Comparison of ENCODE assay signal across 16 cellular contexts in the genomic region with DNA sequence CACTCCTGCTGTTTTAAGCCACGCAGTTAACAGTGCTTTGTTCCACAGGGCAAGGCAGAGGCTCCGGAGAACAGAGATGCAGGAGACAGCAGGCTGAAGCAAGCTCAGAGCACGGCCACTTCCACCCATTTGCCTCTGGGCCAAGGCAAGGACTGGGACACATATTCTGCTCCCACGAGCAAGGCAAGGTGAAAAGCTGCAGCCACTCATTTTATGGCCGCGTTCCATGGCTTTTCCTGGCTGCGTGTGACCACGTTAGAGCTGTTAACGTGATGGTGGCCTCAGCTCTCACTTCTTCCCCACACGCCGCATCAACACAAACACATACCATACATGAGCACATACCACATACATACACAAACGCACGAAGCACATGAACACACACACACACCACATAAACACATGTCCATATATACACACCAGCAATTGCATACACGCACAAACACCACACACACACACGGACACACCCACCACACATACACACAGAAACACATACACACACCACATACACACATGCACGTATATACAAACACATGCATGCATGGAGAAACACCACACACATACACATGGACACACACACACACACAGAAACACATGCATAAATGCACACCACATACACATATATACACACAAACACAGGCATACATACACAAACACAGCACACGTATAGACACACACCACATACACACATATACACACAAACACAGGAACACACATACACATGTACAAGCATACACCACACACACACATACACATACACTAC.
A peak's percentile ranks its signal among the peaks of the same experiment; 100 is the strongest.
DNase-seq lines count a peak whose midpoint lies in the region; ATAC-seq, FAIRE-seq and TF ChIP-seq lines count a peak whose summit lies in the region.
"Had no signal": no experiment of that assay in that cellular context is flagged by ENCODE, and none has a peak within 500 bp of the region (broad histone marks: within the 10 kb centered on the region; RNA-seq: fewer than 3 reads in every experiment).

No MANE protein-coding gene starts in this region.

- H4K91ac ChIP-seq in IMR-90 (ENCODE audit: insufficient read depth, low read depth, low read length) (no peak overlapping the region), mesenchymal stem cell (ENCODE audit: low read length) (peak overlapping the region; percentile 5)

- no peak overlapping the region for H2BK120ac ChIP-seq in IMR-90 (ENCODE audit: low read depth, low read length)
- H2BK120ac ChIP-seq in mesenchymal stem cell (ENCODE audit: low read depth, low read length): no peak overlapping the region

- no peaks in the 10 kb centered on the region for H3K9me1 ChIP-seq in IMR-90 (ENCODE audit: insufficient read depth, low read length)

- H2BK15ac ChIP-seq in IMR-90 (ENCODE audit: low read depth, low read length) (no peak overlapping the region), mesenchymal stem cell (ENCODE audit: low read depth, poor library complexity, severe bottlenecking) (no peak overlapping the region)

- in situ Hi-C loops in HepG2 (cut with HindIII; ENCODE audit: extremely low pct_ligation_motif_present, low pct_unique_long_range_greater_than_20kb) (no loop called here), IMR-90 (cut with MboI; ENCODE audit: low sequenced_read_pairs) (no loop called here)

- POLR2A ChIA-PET in HepG2 (lab: Yijun Ruan, JAX): no interaction called here
- POLR2A ChIA-PET in IMR-90 (lab: Charles Lee; ENCODE audit: unreplicated experiment): no interaction called here

- H3K9ac ChIP-seq in HepG2 (ENCODE audit: insufficient read depth, low read depth, low read length): no peak overlapping the region
- no peak overlapping the region for H3K9ac ChIP-seq in IMR-90 (ENCODE audit: low read depth, low read length)
- H3K9ac ChIP-seq in mesenchymal stem cell (ENCODE audit: low read length): no peak overlapping the region
- no peak overlapping the region for H3K9ac ChIP-seq in colonic mucosa (ENCODE audit: low read depth in 2 of 2, low read length in 2 of 2)
- H3K9ac ChIP-seq: GM23248 had no signal

- TF ChIP-seq POLR2A in HepG2 (IDR thresholded peaks at IDR 0.05; ENCODE audit: insufficient read depth in 1 of 2, low read depth in 2 of 2, low read length in 2 of 2) (no peak), right lobe of liver (IDR thresholded peaks at IDR 0.05) (no peak), IMR-90 (IDR thresholded peaks at IDR 0.05; ENCODE audit: low read depth, low read length) (no peak), spleen (IDR thresholded peaks at IDR 0.05) (no peak)

- no peak for TF ChIP-seq RAD21 in HepG2 (CRISPR knock-in tag; IDR thresholded peaks at IDR 0.05)
- no peak for TF ChIP-seq RAD21 in IMR-90 (IDR thresholded peaks at IDR 0.05; ENCODE audit: low read length)

- intact Hi-C loops in HepG2 (cut with micrococcal nuclease; ENCODE audit: unreplicated experiment): no loop called here
- intact Hi-C loops in right lobe of liver (cut with DNase I): no loop called here
- intact Hi-C loops in IMR-90 (cut with micrococcal nuclease): no loop called here
- intact Hi-C loops in spleen (cut with DNase I; ENCODE audit: low total_unique reads): no loop called here
- intact Hi-C loops in colonic mucosa (cut with DNase I): no loop called here

- no peak for ATAC-seq in HepG2
- ATAC-seq in right lobe of liver: no peak
- no peak for ATAC-seq in IMR-90 (ENCODE audit: low read depth)
- no peak for ATAC-seq in HG03095 (IDR thresholded peaks at IDR 0.05; ENCODE audit: unreplicated experiment)

- H3K9me3 ChIP-seq in HepG2 (ENCODE audit: low read length) (no peaks in the 10 kb centered on the region), right lobe of liver (no peaks in the 10 kb centered on the region), IMR-90 (ENCODE audit: control insufficient read depth, insufficient read depth, low read length) (peaks cover 45% of the 10 kb centered on the region), mesenchymal stem cell (ENCODE audit: control insufficient read depth, low read length) (no peaks in the 10 kb centered on the region), spleen (no peaks in the 10 kb centered on the region), colonic mucosa (no peaks in the 10 kb centered on the region)
- H3K9me3 ChIP-seq: HAP-1 had no signal

- H3K36me3 ChIP-seq in HepG2 (replicated peaks in 1 of 2; ENCODE audit: control insufficient read depth in 1 of 2, insufficient read depth in 2 of 2, low read length in 2 of 2) (no peaks in the 10 kb centered on the region; a peak in 1 of 5 replicates), right lobe of liver (no peaks in the 10 kb centered on the region), IMR-90 (ENCODE audit: control insufficient read depth, insufficient read depth, low read length) (no peaks in the 10 kb centered on the region), mesenchymal stem cell (ENCODE audit: control insufficient read depth in 1 of 2, insufficient read depth in 2 of 2, low read depth in 1 of 2, low read length in 2 of 2) (no peaks in the 10 kb centered on the region), spleen (no peaks in the 10 kb centered on the region), colonic mucosa (no peaks in the 10 kb centered on the region)
- H3K36me3 ChIP-seq: HAP-1 had no signal

- H3K4me3 ChIP-seq in HepG2 (replicated peaks in 1 of 3; ENCODE audit: insufficient read depth in 1 of 3, low read depth in 2 of 3, low read length in 3 of 3) (no peak overlapping the region), right lobe of liver (no peak overlapping the region), IMR-90 (ENCODE audit: insufficient read depth, low read depth, low read length) (no peak overlapping the region), mesenchymal stem cell (ENCODE audit: insufficient read depth in 1 of 2, low read depth in 1 of 2, low read length in 2 of 2) (no peak overlapping the region), spleen (no peak overlapping the region), colonic mucosa (no peak overlapping the region)
- H3K4me3 ChIP-seq: GM23248, HAP-1 had no signal

- H2AFZ ChIP-seq in HepG2 (ENCODE audit: low read length) (no peak overlapping the region), IMR-90 (replicated peaks; ENCODE audit: low read length, poor library complexity) (no peak overlapping the region), mesenchymal stem cell (ENCODE audit: low read depth, low read length) (no peak overlapping the region)
- H2AFZ ChIP-seq: GM23248 had no signal

- no peak overlapping the region for H3K4ac ChIP-seq in IMR-90 (ENCODE audit: low read depth, low read length)
- H3K4ac ChIP-seq in mesenchymal stem cell (ENCODE audit: low read depth in 1 of 2, low read length in 2 of 2): no peak overlapping the region

- H2BK20ac ChIP-seq in IMR-90 (ENCODE audit: low read depth, low read length): no peak overlapping the region

- H2AK5ac ChIP-seq in IMR-90 (ENCODE audit: low read depth, low read length): no peak overlapping the region
- no peak overlapping the region for H2AK5ac ChIP-seq in mesenchymal stem cell (ENCODE audit: low read length, severe bottlenecking)

- H4K20me1 ChIP-seq in HepG2 (ENCODE audit: insufficient read depth, low read length): no peaks in the 10 kb centered on the region
- no peaks in the 10 kb centered on the region for H4K20me1 ChIP-seq in IMR-90 (ENCODE audit: insufficient read depth, low read length)

- H3K14ac ChIP-seq in IMR-90 (replicated peaks; ENCODE audit: low read depth, low read length) (no peak overlapping the region), mesenchymal stem cell (ENCODE audit: low read length in 2 of 2) (no peak overlapping the region)

- no peaks in the 10 kb centered on the region for H3K79me2 ChIP-seq in HepG2 (ENCODE audit: insufficient read depth, low read length)

- no peaks in the 10 kb centered on the region for H3K79me1 ChIP-seq in IMR-90 (ENCODE audit: low read depth in 1 of 2, low read length in 2 of 2)
- no peaks in the 10 kb centered on the region for H3K79me1 ChIP-seq in mesenchymal stem cell (replicated peaks; ENCODE audit: low read length, poor library complexity, severe bottlenecking)

- H2AK9ac ChIP-seq in IMR-90 (replicated peaks; ENCODE audit: low read depth, low read length, poor library complexity): no peak overlapping the region

- H3K18ac ChIP-seq in IMR-90 (ENCODE audit: low read depth, low read length) (no peak overlapping the region), mesenchymal stem cell (ENCODE audit: low read depth in 1 of 2, low read length in 2 of 2) (no peak overlapping the region)

- TF ChIP-seq EP300 in HepG2 (IDR thresholded peaks at IDR 0.05; ENCODE audit: low read depth in 2 of 2, low read length in 2 of 2) (no peak), HepG2 (CRISPR knock-in tag; IDR thresholded peaks at IDR 0.05; ENCODE audit: borderline replicate concordance) (no peak)

- dilution Hi-C loops in IMR-90 (cut with HindIII; ENCODE audit: low sequenced_read_pairs, unreplicated experiment): no loop called here

- H3K23ac ChIP-seq in IMR-90 (ENCODE audit: low read depth, low read length): no peak overlapping the region
- H3K23ac ChIP-seq in mesenchymal stem cell (ENCODE audit: low read length in 2 of 2): no peak overlapping the region

- no peak overlapping the region for H3K56ac ChIP-seq in IMR-90 (ENCODE audit: extremely low read depth, insufficient read depth, low read length)

- H3K27ac ChIP-seq in HepG2 (ENCODE audit: extremely low read length, insufficient read depth, low read length) (no peak overlapping the region), right lobe of liver (no peak overlapping the region), IMR-90 (ENCODE audit: insufficient read depth, low read length) (no peak overlapping the region), mesenchymal stem cell (ENCODE audit: low read length, poor library complexity, severe bottlenecking) (no peak overlapping the region), spleen (no peak overlapping the region), colonic mucosa (no peak overlapping the region)
- H3K27ac ChIP-seq: GM23248, HL-60 had no signal

- TF ChIP-seq CTCF in HepG2 (CRISPR knock-in tag; IDR thresholded peaks at IDR 0.05): no peak
- TF ChIP-seq CTCF in right lobe of liver (IDR thresholded peaks at IDR 0.05): no peak
- TF ChIP-seq CTCF in IMR-90 (conservative IDR thresholded peaks at IDR 0.05; ENCODE audit: low read depth, low read length): no peak
- no peak for TF ChIP-seq CTCF in spleen (IDR thresholded peaks at IDR 0.05 in 8 of 11, conservative IDR thresholded peaks at IDR 0.05 in 3 of 11)
- TF ChIP-seq CTCF in colonic mucosa (IDR thresholded peaks at IDR 0.05): no peak

- H3K27me3 ChIP-seq in HepG2 (ENCODE audit: control insufficient read depth in 1 of 2, insufficient read depth in 2 of 2, low read length in 2 of 2) (peaks cover 0 to 20% of the 10 kb centered on the region in 2 experiments; a peak in 3 of 5 replicates), right lobe of liver (no peaks in the 10 kb centered on the region), IMR-90 (ENCODE audit: control insufficient read depth, insufficient read depth, low read length) (no peaks in the 10 kb centered on the region), mesenchymal stem cell (ENCODE audit: control insufficient read depth in 1 of 2, insufficient read depth in 1 of 2, low read length in 2 of 2) (no peaks in the 10 kb centered on the region), spleen (replicated peaks in 1 of 7) (peaks cover 0 to 5% (median 0%) of the 10 kb centered on the region in 7 donors), colonic mucosa (no peaks in the 10 kb centered on the region)

- 65% methylated on average over 17 of the region's 17 CpGs for WGBS in HepG2 (ENCODE audit: low lambda C conversion rate)
- 87% methylated on average over 6 of the region's 17 CpGs for WGBS in right lobe of liver (ENCODE audit: insufficient coverage, low coverage, low lambda C conversion rate, missing lambda C conversion rate)
- WGBS in IMR-90 (ENCODE audit: extremely low coverage in 2 of 2, insufficient read length in 1 of 2), 2 experiments: 76% methylated on average over 10 of the region's 17 CpGs; no CpG with 5 or more reads in 1 of the 2 experiments
- WGBS in mesenchymal stem cell: 89% methylated on average over 17 of the region's 17 CpGs
- 88 to 95% (median 90%) methylated on average over 17 of the region's 17 CpGs for WGBS in spleen, 5 donors

- DNase-seq in HepG2 (ENCODE audit: low spot score): no peak
- no peak for DNase-seq in right lobe of liver
- DNase-seq in IMR-90: no peak
- no peak for DNase-seq in mesenchymal stem cell
- DNase-seq in spleen: peak; percentile 24
- DNase-seq in colonic mucosa: no peak
- no peak for DNase-seq in SW 1271 (lab: John Stamatoyannopoulos, UW)
- DNase-seq: CD4-positive, alpha-beta T cell; DND-41; GF-D8; GM23248; KG1 had no signal

- H4K5ac ChIP-seq in IMR-90 (ENCODE audit: low read depth, low read length): no peak overlapping the region

- peak; percentile 44 for FAIRE-seq in HepG2 (lab: Jason Lieb, UNC)
- FAIRE-seq: A204.1 had no signal

- H4K8ac ChIP-seq in IMR-90 (ENCODE audit: low read depth in 2 of 2, low read length in 2 of 2): no peak overlapping the region
- no peak overlapping the region for H4K8ac ChIP-seq in mesenchymal stem cell (ENCODE audit: low read length)

- no peak overlapping the region for H3K4me2 ChIP-seq in HepG2 (ENCODE audit: low read depth, low read length)
- H3K4me2 ChIP-seq in IMR-90 (ENCODE audit: low read depth, low read length): no peak overlapping the region
- H3K4me2 ChIP-seq in mesenchymal stem cell (ENCODE audit: low read length, poor library complexity, severe bottlenecking): no peak overlapping the region

- H2BK5ac ChIP-seq in IMR-90 (ENCODE audit: low read depth, low read length, poor library complexity, severe bottlenecking) (peak overlapping the region; percentile 24), mesenchymal stem cell (ENCODE audit: low read depth, low read length, poor library complexity, severe bottlenecking) (no peak overlapping the region)

- H2BK12ac ChIP-seq in mesenchymal stem cell (ENCODE audit: low read length in 2 of 2): no peak overlapping the region

- no peaks in the 10 kb centered on the region for H3K4me1 ChIP-seq in HepG2 (ENCODE audit: insufficient read depth, low read length)
- H3K4me1 ChIP-seq in right lobe of liver: no peaks in the 10 kb centered on the region
- H3K4me1 ChIP-seq in IMR-90 (ENCODE audit: control insufficient read depth, insufficient read depth, low read length): no peaks in the 10 kb centered on the region
- peaks cover 1% of the 10 kb centered on the region for H3K4me1 ChIP-seq in mesenchymal stem cell (ENCODE audit: control insufficient read depth, insufficient read depth, low read depth, low read length)
- peaks cover 0 to 10% (median 0%) of the 10 kb centered on the region in 6 donors for H3K4me1 ChIP-seq in spleen
- no peaks in the 10 kb centered on the region for H3K4me1 ChIP-seq in colonic mucosa
- H3K4me1 ChIP-seq: HAP-1 had no signal

- CTCF ChIA-PET in HepG2 (lab: Yijun Ruan, JAX; ENCODE audit: low intra/inter-chr PET ratio, low total read pairs) (no interaction called here), IMR-90 (lab: Yijun Ruan, JAX) (no interaction called here)

- BruUV-seq in HepG2 (replicated peaks; lab: Mats Ljungman, UMichigan) (no TSS peak), IMR-90 (replicated peaks; lab: Mats Ljungman, UMichigan) (no TSS peak)
